ENCODE assay signal across 8 cellular contexts in the genomic region with DNA sequence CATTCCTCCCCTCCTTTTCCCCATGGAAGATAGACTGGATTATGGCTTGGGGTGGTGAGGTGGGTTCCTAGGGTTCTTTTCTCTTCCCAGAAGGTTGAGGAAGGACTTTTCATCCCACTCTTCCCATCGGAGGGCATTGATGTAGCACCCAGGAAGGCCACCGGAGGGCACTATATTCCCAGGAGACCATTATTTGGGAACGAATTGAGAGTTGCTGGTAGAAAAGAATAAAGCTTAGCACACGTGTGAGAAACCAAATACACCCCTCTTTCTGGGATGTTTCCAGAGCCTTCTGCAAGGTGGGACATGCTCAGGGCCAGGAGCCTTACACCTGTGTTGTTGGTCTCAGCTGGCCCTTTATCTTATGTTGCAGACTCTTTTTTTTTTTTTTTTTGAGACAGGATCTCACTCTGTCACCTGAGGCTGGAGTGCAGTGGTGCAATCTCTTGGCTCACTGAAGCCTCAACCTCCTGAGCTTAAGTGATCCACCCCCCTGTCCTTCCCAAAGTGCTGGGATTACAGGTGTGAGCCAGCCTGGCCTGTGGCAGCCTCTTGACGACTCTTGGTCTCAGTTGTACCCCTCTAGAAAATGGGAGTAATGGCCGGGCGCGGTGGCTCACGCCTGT.
A peak's percentile ranks its signal among the peaks of the same experiment; 100 is the strongest.
DNase-seq lines count a peak whose midpoint lies in the region; ATAC-seq and TF ChIP-seq lines count a peak whose summit lies in the region.

No MANE protein-coding gene starts in this region.

- no peaks in the 10 kb centered on the region for H3K36me3 ChIP-seq in GM06990 (ENCODE audit: control insufficient read depth, insufficient read depth, low read length)

- no peaks in the 10 kb centered on the region for H3K27me3 ChIP-seq in GM06990 (replicated peaks; ENCODE audit: control insufficient read depth, insufficient read depth, low read length)

- ATAC-seq in GM21528 (IDR thresholded peaks at IDR 0.05; ENCODE audit: low FRiP score, unreplicated experiment): no peak

- in situ Hi-C loops in ACHN (cut with HindIII; ENCODE audit: low pct_ligation_motif_present, low pct_unique_long_range_greater_than_20kb, low sequenced_read_pairs): no loop called here

- DNase-seq in ACHN (peak; percentile 65), GM06990 (ENCODE audit: extremely low read depth, insufficient read length) (no peak), NCI-H1930 (lab: John Stamatoyannopoulos, UW) (peak; percentile 29 to 40), foreskin melanocyte (peak; percentile 58), nucleus accumbens (lab: John Stamatoyannopoulos, UW) (peak in 31 of 56 donors; percentile 6 to 73 (median 22)), GOT3 (lab: John Stamatoyannopoulos, UW) (no peak)

- H3K4me3 ChIP-seq in GM06990 (replicated peaks; ENCODE audit: low read depth, low read length): no peak overlapping the region
- H3K4me3 ChIP-seq in WI38 (ENCODE audit: low read depth, low read length): no peak overlapping the region

- TF ChIP-seq CTCF in GM06990 (IDR thresholded peaks at IDR 0.05; ENCODE audit: insufficient read depth, low read length, poor library complexity, severe bottlenecking) (peak; percentile 81), WI38 (IDR thresholded peaks at IDR 0.05; ENCODE audit: low read depth, low read length) (peak; percentile 82)

Comparison
In these comparisons a context has a peak if more than half of its experiments do, and no peak if none do; other contexts are left out.
1. DNase-seq: peak in ACHN (single experiment), NCI-H1930 (2 of 2), foreskin melanocyte (single experiment) and nucleus accumbens (31 of 56); none in GM06990 (single experiment) and GOT3 (single experiment).